ENCODE assay signal across 17 cellular contexts in the genomic region with DNA sequence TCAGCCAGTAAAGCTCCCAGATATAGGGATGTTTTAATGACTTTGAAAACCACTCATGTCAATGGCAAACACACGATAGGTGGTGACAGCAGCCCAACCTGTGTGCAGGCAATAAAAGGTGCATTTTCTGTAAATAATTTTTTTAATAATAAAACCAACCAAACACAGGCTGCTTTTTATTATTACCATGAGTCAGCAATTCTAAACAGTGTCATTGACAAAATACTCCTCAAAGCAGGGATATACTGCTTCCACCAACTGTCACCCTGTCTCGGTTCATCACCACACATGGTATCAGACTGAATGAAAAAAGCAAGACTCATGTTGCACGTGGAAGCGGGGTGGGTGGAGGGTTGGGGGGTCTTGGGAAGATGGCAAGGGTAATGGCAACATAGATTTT.
DNase-seq lines count a peak whose midpoint lies in the region; ATAC-seq, FAIRE-seq and TF ChIP-seq lines count a peak whose summit lies in the region.
"Had no signal": no experiment of that assay in that cellular context is flagged by ENCODE, and none has a peak within 500 bp of the region (broad histone marks: within the 10 kb centered on the region; RNA-seq: fewer than 3 reads in every experiment).

No MANE protein-coding gene starts in this region.

- H3K27ac ChIP-seq in HepG2 (ENCODE audit: extremely low read length, insufficient read depth, low read length) (no peak overlapping the region), right lobe of liver (no peak overlapping the region), K562 (ENCODE audit: extremely low read depth, low read depth, low read length) (no peak overlapping the region)
- H3K27ac ChIP-seq: GM23248 had no signal

- no peaks in the 10 kb centered on the region for H3K36me3 Mint-ChIP-seq in effector memory CD8-positive, alpha-beta T cell (ENCODE audit: insufficient read depth)
- H3K36me3 Mint-ChIP-seq in CD14-positive monocyte = no peaks in the 10 kb centered on the region
- H3K36me3 Mint-ChIP-seq: CD8-positive, alpha-beta T cell had no signal

- H3K4me3 Mint-ChIP-seq in effector memory CD8-positive, alpha-beta T cell = no peak overlapping the region
- no peak overlapping the region for H3K4me3 Mint-ChIP-seq in CD14-positive monocyte
- H3K4me3 Mint-ChIP-seq: CD8-positive, alpha-beta T cell; IgD-negative memory B cell had no signal

- FAIRE-seq in HepG2 (lab: Jason Lieb, UNC) (no peak), K562 (lab: Jason Lieb, UNC) (no peak)
- FAIRE-seq: A204.1, H54 had no signal

- BruUV-seq in HepG2 (replicated peaks; lab: Mats Ljungman, UMichigan) (no TSS peak), K562 (replicated peaks; lab: Mats Ljungman, UMichigan) (no TSS peak)

- no peak for TF ChIP-seq EP300 in HepG2 (IDR thresholded peaks at IDR 0.05; ENCODE audit: low read depth in 2 of 2, low read length in 2 of 2)
- TF ChIP-seq EP300 in HepG2 (CRISPR knock-in tag; IDR thresholded peaks at IDR 0.05; ENCODE audit: borderline replicate concordance) = no peak
- TF ChIP-seq EP300 in K562 (IDR thresholded peaks at IDR 0.05; ENCODE audit: low read length) = no peak

- H2AFZ ChIP-seq in HepG2 (ENCODE audit: low read length) = no peak overlapping the region
- no peak overlapping the region for H2AFZ ChIP-seq in K562 (ENCODE audit: low read depth, low read length)
- H2AFZ ChIP-seq: GM23248 had no signal

- H3K9me3 Mint-ChIP-seq in effector memory CD8-positive, alpha-beta T cell = no peaks in the 10 kb centered on the region
- peaks cover 0 to 2% (median 1%) of the 10 kb centered on the region in 7 donors for H3K9me3 Mint-ChIP-seq in CD14-positive monocyte
- H3K9me3 Mint-ChIP-seq: CD8-positive, alpha-beta T cell had no signal

- no peaks in the 10 kb centered on the region for H3K4me1 Mint-ChIP-seq in effector memory CD8-positive, alpha-beta T cell (ENCODE audit: low read depth in 2 of 2)
- H3K4me1 Mint-ChIP-seq in CD14-positive monocyte = no peaks in the 10 kb centered on the region
- H3K4me1 Mint-ChIP-seq: IgD-negative memory B cell had no signal

- H4K20me1 ChIP-seq in HepG2 (ENCODE audit: insufficient read depth, low read length) (no peaks in the 10 kb centered on the region), K562 (replicated peaks; ENCODE audit: control insufficient read depth, insufficient read depth, low read length) (no peaks in the 10 kb centered on the region)

- peaks cover 50 to 66% of the 10 kb centered on the region in 2 donors for H3K27me3 Mint-ChIP-seq in effector memory CD8-positive, alpha-beta T cell
- H3K27me3 Mint-ChIP-seq in CD14-positive monocyte (ENCODE audit: low read depth in 3 of 3) = peaks cover 4 to 7% (median 7%) of the 10 kb centered on the region in 3 donors

- CTCF ChIA-PET in HepG2 (lab: Yijun Ruan, JAX; ENCODE audit: low intra/inter-chr PET ratio, low total read pairs) (no interaction called here), K562 (lab: Yijun Ruan, JAX; ENCODE audit: low intra/inter-chr PET ratio) (no interaction called here)

- no peaks in the 10 kb centered on the region for H3K9me1 ChIP-seq in K562 (ENCODE audit: control insufficient read depth, insufficient read depth, low read length)

- 17% methylated on average over 4 of the region's 4 CpGs for WGBS in HepG2 (ENCODE audit: low lambda C conversion rate)
- 51% methylated on average over 4 of the region's 4 CpGs for WGBS in right lobe of liver (ENCODE audit: insufficient coverage, low coverage, low lambda C conversion rate, missing lambda C conversion rate)
- WGBS in K562 (ENCODE audit: insufficient coverage, low coverage, missing lambda C conversion rate) = 3% methylated on average over 4 of the region's 4 CpGs

- POLR2A ChIA-PET in HepG2 (lab: Yijun Ruan, JAX) = no interaction called here
- POLR2A ChIA-PET in K562 (lab: Yijun Ruan, JAX) = no interaction called here

- no peaks in the 10 kb centered on the region for H3K36me3 ChIP-seq in HepG2 (replicated peaks in 1 of 2; ENCODE audit: control insufficient read depth in 1 of 2, insufficient read depth in 2 of 2, low read length in 2 of 2)
- no peaks in the 10 kb centered on the region for H3K36me3 ChIP-seq in right lobe of liver
- no peaks in the 10 kb centered on the region for H3K36me3 ChIP-seq in K562 (ENCODE audit: control insufficient read depth, insufficient read depth, low read length)

- intact Hi-C loops in HepG2 (cut with micrococcal nuclease; ENCODE audit: unreplicated experiment) (no loop called here), right lobe of liver (cut with DNase I) (no loop called here), K562 (cut with micrococcal nuclease) (no loop called here), CD14-positive monocyte (cut with micrococcal nuclease) (no loop called here)

- H3K27ac Mint-ChIP-seq in effector memory CD8-positive, alpha-beta T cell = no peak overlapping the region
- H3K27ac Mint-ChIP-seq in CD14-positive monocyte = no peak overlapping the region
- H3K27ac Mint-ChIP-seq: CD8-positive, alpha-beta T cell; IgD-negative memory B cell had no signal

- H3K27me3 ChIP-seq in HepG2 (ENCODE audit: control insufficient read depth in 1 of 2, insufficient read depth in 2 of 2, low read length in 2 of 2) (0 out of 5 replicates have a peak, but pooled peaks cover 0 to 9% of the 10 kb centered on the region in 2 experiments), right lobe of liver (no peaks in the 10 kb centered on the region), K562 (ENCODE audit: control insufficient read depth in 2 of 2, insufficient read depth in 2 of 2, low read length in 2 of 2) (no peaks in the 10 kb centered on the region; a peak in 1 of 5 replicates)

- in situ Hi-C loops in HepG2 (cut with HindIII; ENCODE audit: extremely low pct_ligation_motif_present, low pct_unique_long_range_greater_than_20kb) (no loop called here), K562 (cut with MboI) (no loop called here)

- H3K79me2 ChIP-seq in HepG2 (ENCODE audit: insufficient read depth, low read length) (no peaks in the 10 kb centered on the region), K562 (ENCODE audit: control insufficient read depth, insufficient read depth, low read length) (no peaks in the 10 kb centered on the region)

- TF ChIP-seq CTCF in HepG2 (CRISPR knock-in tag; IDR thresholded peaks at IDR 0.05) (no peak), right lobe of liver (IDR thresholded peaks at IDR 0.05) (no peak), K562 (IDR thresholded peaks at IDR 0.05 in 2 of 3, conservative IDR thresholded peaks at IDR 0.05 in 1 of 3; ENCODE audit: insufficient read depth in 2 of 3, low read depth in 1 of 3, low read length in 3 of 3) (no peak), CD14-positive monocyte (IDR thresholded peaks at IDR 0.05) (no peak)

- TF ChIP-seq RAD21 in HepG2 (CRISPR knock-in tag; IDR thresholded peaks at IDR 0.05) (no peak), K562 (CRISPR knock-in tag; conservative IDR thresholded peaks at IDR 0.05 in 1 of 2, IDR thresholded peaks at IDR 0.05 in 1 of 2) (no peak)

- no peak overlapping the region for H3K4me3 ChIP-seq in HepG2 (replicated peaks in 1 of 3; ENCODE audit: insufficient read depth in 1 of 3, low read depth in 2 of 3, low read length in 3 of 3)
- H3K4me3 ChIP-seq in right lobe of liver = no peak overlapping the region
- H3K4me3 ChIP-seq in K562 = no peak overlapping the region
- H3K4me3 ChIP-seq: GM23248 had no signal

- no peak for ATAC-seq in HepG2
- no peak for ATAC-seq in right lobe of liver
- no peak for ATAC-seq in K562
- ATAC-seq in effector memory CD8-positive, alpha-beta T cell (replicated peaks) = no peak

- no peaks in the 10 kb centered on the region for H3K4me1 ChIP-seq in HepG2 (ENCODE audit: insufficient read depth, low read length)
- no peaks in the 10 kb centered on the region for H3K4me1 ChIP-seq in right lobe of liver
- H3K4me1 ChIP-seq in K562 (replicated peaks in 1 of 2; ENCODE audit: control insufficient read depth in 2 of 2, insufficient read depth in 2 of 2, low read length in 2 of 2) = no peaks in the 10 kb centered on the region

- DNase-seq in HepG2 (ENCODE audit: low spot score) = no peak
- no peak for DNase-seq in right lobe of liver
- DNase-seq in K562 (ENCODE audit: extremely low read depth in 1 of 4, low spot score in 3 of 4) = no peak
- peak; percentile 0 for DNase-seq in retina
- DNase-seq in effector memory CD8-positive, alpha-beta T cell = no peak
- DNase-seq in CD14-positive monocyte (ENCODE audit: low spot score) = no peak
- DNase-seq: AML-193, Calu3, DMS79 treated with DMSO at 0.1 percent for 48 hours, GF-D8, GM23248, HCEC 1CT, KG1 had no signal

- no peak overlapping the region for H3K9ac ChIP-seq in HepG2 (ENCODE audit: insufficient read depth, low read depth, low read length)
- no peak overlapping the region for H3K9ac ChIP-seq in K562 (ENCODE audit: insufficient read depth in 1 of 2, low read depth in 2 of 2, low read length in 2 of 2)
- H3K9ac ChIP-seq: GM23248 had no signal

- H3K4me2 ChIP-seq in HepG2 (ENCODE audit: low read depth, low read length) (no peak overlapping the region), K562 (ENCODE audit: insufficient read depth, low read length) (no peak overlapping the region)

- no peaks in the 10 kb centered on the region for H3K9me3 ChIP-seq in HepG2 (ENCODE audit: low read length)
- H3K9me3 ChIP-seq in right lobe of liver = no peaks in the 10 kb centered on the region
- no peaks in the 10 kb centered on the region for H3K9me3 ChIP-seq in K562 (replicated peaks; ENCODE audit: control insufficient read depth, insufficient read depth, low read depth, low read length)

- TF ChIP-seq POLR2A in HepG2 (IDR thresholded peaks at IDR 0.05; ENCODE audit: insufficient read depth in 1 of 2, low read depth in 2 of 2, low read length in 2 of 2) (no peak), right lobe of liver (IDR thresholded peaks at IDR 0.05) (no peak), K562 (conservative IDR thresholded peaks at IDR 0.05) (no peak)

TF ChIP-seq in HepG2, 621 proteins besides CTCF, POLR2A, EP300 and RAD21 (continues in another document):
- TF ChIP-seq, protein P1, sequence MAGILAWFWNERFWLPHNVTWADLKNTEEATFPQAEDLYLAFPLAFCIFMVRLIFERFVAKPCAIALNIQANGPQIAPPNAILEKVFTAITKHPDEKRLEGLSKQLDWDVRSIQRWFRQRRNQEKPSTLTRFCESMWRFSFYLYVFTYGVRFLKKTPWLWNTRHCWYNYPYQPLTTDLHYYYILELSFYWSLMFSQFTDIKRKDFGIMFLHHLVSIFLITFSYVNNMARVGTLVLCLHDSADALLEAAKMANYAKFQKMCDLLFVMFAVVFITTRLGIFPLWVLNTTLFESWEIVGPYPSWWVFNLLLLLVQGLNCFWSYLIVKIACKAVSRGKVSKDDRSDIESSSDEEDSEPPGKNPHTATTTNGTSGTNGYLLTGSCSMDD (CRISPR knock-in tag; IDR thresholded peaks at IDR 0.05) = no peak
- no peak for TF ChIP-seq CHCHD3 (CRISPR knock-in tag; IDR thresholded peaks at IDR 0.05)

TF ChIP-seq in K562, 482 proteins besides CTCF, POLR2A, EP300 and RAD21 (continues in another document):
- TF ChIP-seq EGR1 (conservative IDR thresholded peaks at IDR 0.05) (no peak), ZSCAN32 (CRISPR knock-in tag; IDR thresholded peaks at IDR 0.05) (no peak)

Comparison
In these comparisons a context has a peak if more than half of its experiments do, and no peak if none do; other contexts are left out.
1. Of the 241 proteins assayed by ChIP-seq in both HepG2 and K562: peak only in HepG2: none; only in K562: MAFG and NFE2L1; in both: MAFF and MAFK; in neither: 237.